Comparison of ENCODE assay signal across 1 cellular context in genomic region chr3:153052096-153052460, GRCh38.
TF ChIP-seq lines count a peak whose summit lies in the region.

No MANE protein-coding gene starts in this region.

TF ChIP-seq in K562, 482 proteins besides CTCF, POLR2A, EP300 and RAD21 (continued from another document and continues in another):
- no peak for TF ChIP-seq KLF6 (CRISPR knock-in tag; IDR thresholded peaks at IDR 0.05; ENCODE audit: borderline replicate concordance)
- TF ChIP-seq ATF6 (CRISPR knock-in tag; IDR thresholded peaks at IDR 0.05): no peak
- no peak for TF ChIP-seq RBBP5 (IDR thresholded peaks at IDR 0.05; ENCODE audit: borderline replicate concordance, insufficient read depth, low read length, poor library complexity, severe bottlenecking)
- no peak for TF ChIP-seq ZBTB7A (IDR thresholded peaks at IDR 0.05; ENCODE audit: borderline replicate concordance, control insufficient read depth, low read depth, low read length)
- TF ChIP-seq NFRKB (IDR thresholded peaks at IDR 0.05; ENCODE audit: low read depth): peak; percentile 95
- no peak for TF ChIP-seq LARP7 (IDR thresholded peaks at IDR 0.05)
- TF ChIP-seq ZBED1 (IDR thresholded peaks at IDR 0.05): no peak
- TF ChIP-seq NFE2 (IDR thresholded peaks at IDR 0.05; ENCODE audit: low read depth): peak; percentile 86
- TF ChIP-seq SMARCA4 (IDR thresholded peaks at IDR 0.05): 0 out of 2 replicates have a peak, but pooled peaks have one; percentile 46
- TF ChIP-seq ZNF316 (IDR thresholded peaks at IDR 0.05): peak; percentile 90
- TF ChIP-seq LEF1 (IDR thresholded peaks at IDR 0.05): peak; percentile 40; the same call in 1 of the 2 replicates
- TF ChIP-seq ATF1 (CRISPR knock-in tag; IDR thresholded peaks at IDR 0.05): no peak
- peak; percentile 40; the same call in 1 of the 2 replicates for TF ChIP-seq ATF1 (tag; IDR thresholded peaks at IDR 0.05)
- TF ChIP-seq SFPQ (IDR thresholded peaks at IDR 0.05; ENCODE audit: low read depth, low read length): no peak
- no peak for TF ChIP-seq CBFA2T3 (IDR thresholded peaks at IDR 0.05)
- TF ChIP-seq CREB5 (CRISPR knock-in tag; IDR thresholded peaks at IDR 0.05): no peak
- TF ChIP-seq ZNF766 (CRISPR knock-in tag; conservative IDR thresholded peaks at IDR 0.05): 0 out of 2 replicates have a peak, but pooled peaks have one; percentile 58
- peak; percentile 49 for TF ChIP-seq MAFF (IDR thresholded peaks at IDR 0.05; ENCODE audit: low read length)
- TF ChIP-seq SRSF9 (IDR thresholded peaks at IDR 0.05; ENCODE audit: borderline replicate concordance, low read depth, low read length): no peak
- no peak; the same call in 1 of the 2 replicates for TF ChIP-seq ZNF311 (CRISPR knock-in tag; IDR thresholded peaks at IDR 0.05)
- TF ChIP-seq ZNF609 (CRISPR knock-in tag; IDR thresholded peaks at IDR 0.05; ENCODE audit: borderline replicate concordance): no peak
- TF ChIP-seq ZFPM2 (CRISPR knock-in tag; IDR thresholded peaks at IDR 0.05): no peak
- no peak for TF ChIP-seq ARID4B (CRISPR knock-in tag; IDR thresholded peaks at IDR 0.05)
- no peak for TF ChIP-seq TFE3 (CRISPR knock-in tag; IDR thresholded peaks at IDR 0.05)
- peak; percentile 24; the same call in 1 of the 2 replicates for TF ChIP-seq SOX6 (IDR thresholded peaks at IDR 0.05)
- TF ChIP-seq TSC22D4 (tag; IDR thresholded peaks at IDR 0.05): no peak
- no peak for TF ChIP-seq PHF20 (IDR thresholded peaks at IDR 0.05; ENCODE audit: partially characterized antibody)
- TF ChIP-seq HDGF (IDR thresholded peaks at IDR 0.05): no peak
- no peak for TF ChIP-seq HIVEP1 (CRISPR knock-in tag; IDR thresholded peaks at IDR 0.05)
- TF ChIP-seq CBX1 (IDR thresholded peaks at IDR 0.05; ENCODE audit: low read depth): no peak
- TF ChIP-seq PHB2 (IDR thresholded peaks at IDR 0.05; ENCODE audit: low read depth): no peak
- TF ChIP-seq RHOXF2B (CRISPR knock-in tag; conservative IDR thresholded peaks at IDR 0.05): no peak
- no peak for TF ChIP-seq NRF1 (conservative IDR thresholded peaks at IDR 0.05 in 1 of 2, IDR thresholded peaks at IDR 0.05 in 1 of 2)
- TF ChIP-seq HOXB6 (CRISPR knock-in tag; IDR thresholded peaks at IDR 0.05; ENCODE audit: borderline replicate concordance): no peak
- TF ChIP-seq HDAC1 (IDR thresholded peaks at IDR 0.05): 0 out of 4 replicates have a peak, but pooled peaks of 1 of the 2 experiments have one; percentile 10
- TF ChIP-seq TCF7 (IDR thresholded peaks at IDR 0.05; ENCODE audit: borderline replicate concordance): no peak
- no peak for TF ChIP-seq TAF15 (IDR thresholded peaks at IDR 0.05; ENCODE audit: low read depth, low read length)
- TF ChIP-seq ELK1 (CRISPR knock-in tag; IDR thresholded peaks at IDR 0.05): no peak
- TF ChIP-seq MBD1 (CRISPR knock-in tag; IDR thresholded peaks at IDR 0.05): no peak
- TF ChIP-seq STAT5A (IDR thresholded peaks at IDR 0.05; ENCODE audit: borderline replicate concordance, low read length): 0 out of 2 replicates have a peak, but pooled peaks have one; percentile 10
- no peak for TF ChIP-seq ZNF644 (tag; IDR thresholded peaks at IDR 0.05; ENCODE audit: low read depth)
- no peak for TF ChIP-seq ASH1L (IDR thresholded peaks at IDR 0.05; ENCODE audit: borderline replicate concordance, low read depth, partially characterized antibody)
- TF ChIP-seq HMBOX1 (IDR thresholded peaks at IDR 0.05): no peak
